15 cellular contexts compared by ENCODE assay signal in genomic region chr16:17130733-17131132, GRCh38.
"Had no signal": no experiment of that assay in that cellular context is flagged by ENCODE, and none has a peak within 500 bp of the region (broad histone marks: within the 10 kb centered on the region; RNA-seq: fewer than 3 reads in every experiment).

No MANE protein-coding gene starts in this region.

- H3K36me3 ChIP-seq: neural progenitor cell, WERI-Rb-1 had no signal

- DNase-seq: activated CD4-positive, alpha-beta T cell treated with anti-CD3 and anti-CD28 coated beads for 48 hours; activated gamma-delta T cell; activated T-cell treated with anti-CD3 and anti-CD28 coated beads, Interleukin-2, amount 50 U/mL, for 24 hours; adrenal gland; effector CD8-positive, alpha-beta T cell; heart left ventricle; kidney; left ventricle myocardium superior; WERI-Rb-1 had no signal

- H3K4me3 ChIP-seq: adrenal gland, coronary artery, heart left ventricle, neural progenitor cell, right atrium auricular region, skin epidermis, tibial artery, vagina had no signal

- H3K4me1 Mint-ChIP-seq: neural progenitor cell had no signal

- ATAC-seq: heart left ventricle, left ventricle myocardium superior had no signal

- H3K27ac Mint-ChIP-seq: activated T-cell treated with anti-CD3 and anti-CD28 coated beads, Interleukin-2, amount 50 U/mL, for 24 hours; neural progenitor cell had no signal

- H3K4me3 Mint-ChIP-seq: activated T-cell treated with anti-CD3 and anti-CD28 coated beads, Interleukin-2, amount 50 U/mL, for 24 hours; neural progenitor cell had no signal

- H3K9me3 ChIP-seq: adrenal gland, heart left ventricle, right atrium auricular region, tibial artery, vagina had no signal

- H3K27ac ChIP-seq: adrenal gland, coronary artery, heart left ventricle, neural progenitor cell, right atrium auricular region, skin epidermis, tibial artery, vagina, WERI-Rb-1 had no signal

- H3K4me1 ChIP-seq: adrenal gland, heart left ventricle, right atrium auricular region, tibial artery, vagina had no signal

- H3K27me3 ChIP-seq: adrenal gland, heart left ventricle, neural progenitor cell, right atrium auricular region, tibial artery, vagina had no signal

- H3K9me3 Mint-ChIP-seq: activated T-cell treated with anti-CD3 and anti-CD28 coated beads, Interleukin-2, amount 50 U/mL, for 24 hours; neural progenitor cell had no signal

- H3K27me3 Mint-ChIP-seq: activated T-cell treated with anti-CD3 and anti-CD28 coated beads, Interleukin-2, amount 50 U/mL, for 24 hours had no signal
